In genomic region chr14:64417042-64417770, GRCh38 we compare ENCODE assay signal across 16 cellular contexts. TPM values are rescaled to one million over a fixed set of nuclear protein-coding genes. Genes with fewer than 3 reads are reported as not detected.
DNase-seq lines count a peak whose midpoint lies in the region; ATAC-seq and TF ChIP-seq lines count a peak whose summit lies in the region.
"Had no signal": no experiment of that assay in that cellular context is flagged by ENCODE, and none has a peak within 500 bp of the region (broad histone marks: within the 10 kb centered on the region; RNA-seq: fewer than 3 reads in every experiment).

No MANE protein-coding gene starts in this region.

- 100% methylated on average over 2 of the region's 5 CpGs for WGBS in mesenchymal stem cell

- no peak overlapping the region for H3K4me3 Mint-ChIP-seq in activated CD8-positive, alpha-beta T cell treated with anti-CD3 and anti-CD28 coated beads for 36 hours
- no peak overlapping the region for H3K4me3 Mint-ChIP-seq in activated CD8-positive, alpha-beta T cell treated with anti-CD3 and anti-CD28 coated beads, Interleukin-2, amount 10 ng/mL, durations not matched to agents 7 days and 5 days
- H3K4me3 Mint-ChIP-seq: activated CD4-positive, alpha-beta T cell treated with anti-CD3 and anti-CD28 coated beads, Interleukin-2, amount 10 ng/mL, durations not matched to agents 7 days and 5 days; GM23338; memory B cell had no signal

- no peak overlapping the region for H3K4me2 ChIP-seq in mesenchymal stem cell (ENCODE audit: low read length, poor library complexity, severe bottlenecking)
- H3K4me2 ChIP-seq: GM23338, PC-9 had no signal

- H3K27ac ChIP-seq in mesenchymal stem cell (ENCODE audit: low read length, poor library complexity, severe bottlenecking) = no peak overlapping the region
- H3K27ac ChIP-seq: KMS-11, PC-9 had no signal

- no peak overlapping the region for H4K91ac ChIP-seq in mesenchymal stem cell (ENCODE audit: low read length)

- no peak overlapping the region for H2BK12ac ChIP-seq in mesenchymal stem cell (ENCODE audit: low read length in 2 of 2)

- no peaks in the 10 kb centered on the region for H3K27me3 ChIP-seq in mesenchymal stem cell (ENCODE audit: control insufficient read depth in 1 of 2, insufficient read depth in 1 of 2, low read length in 2 of 2)

- H3K14ac ChIP-seq in mesenchymal stem cell (ENCODE audit: low read length in 2 of 2) = no peak overlapping the region

- H3K4me1 Mint-ChIP-seq in activated CD8-positive, alpha-beta T cell treated with anti-CD3 and anti-CD28 coated beads for 36 hours (ENCODE audit: low read depth) = peaks cover 17% of the 10 kb centered on the region
- H3K4me1 Mint-ChIP-seq in activated CD8-positive, alpha-beta T cell treated with anti-CD3 and anti-CD28 coated beads, Interleukin-2, amount 10 ng/mL, durations not matched to agents 7 days and 5 days (ENCODE audit: low read depth) = peaks cover 25% of the 10 kb centered on the region
- H3K4me1 Mint-ChIP-seq: GM23338, memory B cell had no signal

- H3K4me1 ChIP-seq in mesenchymal stem cell (ENCODE audit: control insufficient read depth, insufficient read depth, low read depth, low read length) = peaks cover 8% of the 10 kb centered on the region

- no peak overlapping the region for H3K18ac ChIP-seq in mesenchymal stem cell (ENCODE audit: low read depth in 1 of 2, low read length in 2 of 2)

- H3K36me3 Mint-ChIP-seq in activated CD8-positive, alpha-beta T cell treated with anti-CD3 and anti-CD28 coated beads for 36 hours (ENCODE audit: low read depth) = peaks cover 65% of the 10 kb centered on the region
- peaks cover 72% of the 10 kb centered on the region for H3K36me3 Mint-ChIP-seq in activated CD8-positive, alpha-beta T cell treated with anti-CD3 and anti-CD28 coated beads, Interleukin-2, amount 10 ng/mL, durations not matched to agents 7 days and 5 days (ENCODE audit: low read depth)

- no peak overlapping the region for H2AFZ ChIP-seq in mesenchymal stem cell (ENCODE audit: low read depth, low read length)
- H2AFZ ChIP-seq: GM23338, PC-9 had no signal

- H2BK15ac ChIP-seq in mesenchymal stem cell (ENCODE audit: low read depth, poor library complexity, severe bottlenecking) = no peak overlapping the region

- no peaks in the 10 kb centered on the region for H3K9me3 Mint-ChIP-seq in activated CD8-positive, alpha-beta T cell treated with anti-CD3 and anti-CD28 coated beads for 36 hours
- H3K9me3 Mint-ChIP-seq in activated CD8-positive, alpha-beta T cell treated with anti-CD3 and anti-CD28 coated beads, Interleukin-2, amount 10 ng/mL, durations not matched to agents 7 days and 5 days (ENCODE audit: insufficient read depth) = no peaks in the 10 kb centered on the region
- H3K9me3 Mint-ChIP-seq: activated CD4-positive, alpha-beta T cell treated with anti-CD3 and anti-CD28 coated beads, Interleukin-2, amount 10 ng/mL, durations not matched to agents 7 days and 5 days; GM23338; memory B cell had no signal

- H2BK5ac ChIP-seq in mesenchymal stem cell (ENCODE audit: low read depth, low read length, poor library complexity, severe bottlenecking) = no peak overlapping the region

- no peak for DNase-seq in activated CD8-positive, alpha-beta T cell treated with anti-CD3 and anti-CD28 coated beads for 36 hours
- no peak for DNase-seq in activated CD8-positive, alpha-beta T cell treated with anti-CD3 and anti-CD28 coated beads, Interleukin-2, amount 10 ng/mL, durations not matched to agents 7 days and 5 days
- DNase-seq in OCI-M1 (lab: John Stamatoyannopoulos, UW) = peak; percentile 6
- peak; percentile 41 for DNase-seq in cardiac fibroblast (ENCODE audit: low read depth in 2 of 2)
- peak; percentile 32 for DNase-seq in mesenchymal stem cell
- no peak for DNase-seq in stimulated activated CD4-positive, alpha-beta T cell treated with anti-CD3 and anti-CD28 coated beads, Interleukin-4, amount 100 ng/mL, for 24 hours
- no peak for DNase-seq in HuH-7 (ENCODE audit: low spot score)
- no peak for DNase-seq in OCI-M2 (lab: John Stamatoyannopoulos, UW; ENCODE audit: unreplicated experiment)
- DNase-seq: activated CD4-positive, alpha-beta T cell treated with anti-CD3 and anti-CD28 coated beads, Interleukin-2, amount 10 ng/mL, durations not matched to agents 7 days and 5 days; central memory CD4-positive, alpha-beta T cell; NCI-H1694; NCI-H524; PC-9 had no signal

- H2AK5ac ChIP-seq in mesenchymal stem cell (ENCODE audit: low read length, severe bottlenecking) = no peak overlapping the region

- peaks cover 36 to 73% of the 10 kb centered on the region in 2 experiments for H3K36me3 ChIP-seq in mesenchymal stem cell (ENCODE audit: control insufficient read depth in 1 of 2, insufficient read depth in 2 of 2, low read depth in 1 of 2, low read length in 2 of 2)

- CTCF ChIA-PET in activated CD8-positive, alpha-beta T cell treated with anti-CD3 and anti-CD28 coated beads for 36 hours (lab: Charles Lee) = interaction anchor here (5.8 kb wide), 1 partner anchor 13 kb away, joined by 36 read pairs; no protein-coding TSS in a partner anchor
- CTCF ChIA-PET in activated CD8-positive, alpha-beta T cell treated with anti-CD3 and anti-CD28 coated beads, Interleukin-2, amount 10 ng/mL, durations not matched to agents 7 days and 5 days (lab: Charles Lee) = interaction anchor here (1.6 to 8.3 kb wide), 3 partner anchors 14 to 61 kb away, joined by 4 to 89 read pairs (median 4); no protein-coding TSS in a partner anchor

- H3K4ac ChIP-seq in mesenchymal stem cell (ENCODE audit: low read depth in 1 of 2, low read length in 2 of 2) = no peak overlapping the region

- H3K27me3 Mint-ChIP-seq in activated CD8-positive, alpha-beta T cell treated with anti-CD3 and anti-CD28 coated beads for 36 hours = no peaks in the 10 kb centered on the region
- no peaks in the 10 kb centered on the region for H3K27me3 Mint-ChIP-seq in activated CD8-positive, alpha-beta T cell treated with anti-CD3 and anti-CD28 coated beads, Interleukin-2, amount 10 ng/mL, durations not matched to agents 7 days and 5 days (ENCODE audit: low read depth)
- H3K27me3 Mint-ChIP-seq: activated CD4-positive, alpha-beta T cell treated with anti-CD3 and anti-CD28 coated beads, Interleukin-2, amount 10 ng/mL, durations not matched to agents 7 days and 5 days; memory B cell had no signal

- intact Hi-C loops in activated CD8-positive, alpha-beta T cell treated with anti-CD3 and anti-CD28 coated beads for 36 hours (cut with micrococcal nuclease) = no loop called here

- TF ChIP-seq CTCF in activated CD8-positive, alpha-beta T cell treated with anti-CD3 and anti-CD28 coated beads for 36 hours (IDR thresholded peaks at IDR 0.05) = no peak
- TF ChIP-seq CTCF in cardiac fibroblast (IDR thresholded peaks at IDR 0.05; ENCODE audit: low read depth, low read length) = no peak

- no peak for ATAC-seq in activated CD8-positive, alpha-beta T cell treated with anti-CD3 and anti-CD28 coated beads for 36 hours
- ATAC-seq in activated CD8-positive, alpha-beta T cell treated with anti-CD3 and anti-CD28 coated beads, Interleukin-2, amount 10 ng/mL, durations not matched to agents 7 days and 5 days = no peak
- ATAC-seq: GM23338 had no signal

- H3K4me3 ChIP-seq in cardiac fibroblast (replicated peaks in 1 of 2; ENCODE audit: low read depth in 2 of 2, low read length in 2 of 2) (no peak overlapping the region), mesenchymal stem cell (ENCODE audit: insufficient read depth in 1 of 2, low read depth in 1 of 2, low read length in 2 of 2) (no peak overlapping the region)
- H3K4me3 ChIP-seq: GM23338, PC-9 had no signal

- H3K23ac ChIP-seq in mesenchymal stem cell (ENCODE audit: low read length in 2 of 2) = no peak overlapping the region

- H3K9me3 ChIP-seq in mesenchymal stem cell (ENCODE audit: control insufficient read depth, low read length) = no peaks in the 10 kb centered on the region

- H4K8ac ChIP-seq in mesenchymal stem cell (ENCODE audit: low read length) = no peak overlapping the region

- no peak overlapping the region for H2BK120ac ChIP-seq in mesenchymal stem cell (ENCODE audit: low read depth, low read length)

- peak overlapping the region; percentile 55 for H3K27ac Mint-ChIP-seq in activated CD8-positive, alpha-beta T cell treated with anti-CD3 and anti-CD28 coated beads for 36 hours
- H3K27ac Mint-ChIP-seq in activated CD8-positive, alpha-beta T cell treated with anti-CD3 and anti-CD28 coated beads, Interleukin-2, amount 10 ng/mL, durations not matched to agents 7 days and 5 days = no peak overlapping the region
- H3K27ac Mint-ChIP-seq: activated CD4-positive, alpha-beta T cell treated with anti-CD3 and anti-CD28 coated beads, Interleukin-2, amount 10 ng/mL, durations not matched to agents 7 days and 5 days; GM23338; memory B cell had no signal

- POLR2A ChIA-PET in activated CD8-positive, alpha-beta T cell treated with anti-CD3 and anti-CD28 coated beads for 36 hours (lab: Charles Lee) = interaction anchor here (1.2 to 1.6 kb wide), 3 partner anchors 10 to 30 kb away, joined by 3 to 4 read pairs (median 3); partner anchors contain the start of gene MTHFD1
- POLR2A ChIA-PET in activated CD8-positive, alpha-beta T cell treated with anti-CD3 and anti-CD28 coated beads, Interleukin-2, amount 10 ng/mL, durations not matched to agents 7 days and 5 days (lab: Charles Lee) = interaction anchor here (1.1 kb wide), 1 partner anchor 30 kb away, joined by 3 read pairs; no protein-coding TSS in a partner anchor

- peaks cover 7% of the 10 kb centered on the region for H3K79me1 ChIP-seq in mesenchymal stem cell (replicated peaks; ENCODE audit: low read length, poor library complexity, severe bottlenecking)

- H3K9ac ChIP-seq in mesenchymal stem cell (ENCODE audit: low read length) = no peak overlapping the region
- H3K9ac ChIP-seq: KMS-11 had no signal

RNA-seq across cellular contexts. Expression of gene MTHFD1, which starts 29.1 kb away (rescaled TPM):
- 100 to 1,000 TPM; 237 to 241 TPM for total RNA-seq in activated CD8-positive, alpha-beta T cell treated with anti-CD3 and anti-CD28 coated beads for 36 hours
- 100 to 1,000 TPM; 231 to 238 TPM for total RNA-seq in activated CD8-positive, alpha-beta T cell treated with anti-CD3 and anti-CD28 coated beads, Interleukin-2, amount 10 ng/mL, durations not matched to agents 7 days and 5 days
- 44.1 TPM for polyA plus RNA-seq in mesenchymal stem cell (2013, experiment 1 of 2)
- 40.3 TPM for polyA plus RNA-seq in mesenchymal stem cell (2013, experiment 2 of 2)

RNA-seq across cellular contexts. Expression of gene AKAP5, which starts 48.1 kb away (rescaled TPM):
- total RNA-seq in activated CD8-positive, alpha-beta T cell treated with anti-CD3 and anti-CD28 coated beads for 36 hours = 1 to 10 TPM; 1.3 to 1.6 TPM
- 1 to 10 TPM; 1.9 to 2.1 TPM for total RNA-seq in activated CD8-positive, alpha-beta T cell treated with anti-CD3 and anti-CD28 coated beads, Interleukin-2, amount 10 ng/mL, durations not matched to agents 7 days and 5 days
- 0.77 TPM for polyA plus RNA-seq in mesenchymal stem cell (2013, experiment 1 of 2)
- polyA plus RNA-seq in mesenchymal stem cell (2013, experiment 2 of 2) = 0.88 TPM

Comparison
In these comparisons a context has a peak if more than half of its experiments do, and no peak if none do; other contexts are left out.
1. DNase-seq: peak in OCI-M1 (single experiment), cardiac fibroblast (2 of 2) and mesenchymal stem cell (single experiment); none in activated CD8-positive, alpha-beta T cell treated with anti-CD3 and anti-CD28 coated beads for 36 hours (single experiment), activated CD8-positive, alpha-beta T cell treated with anti-CD3 and anti-CD28 coated beads, Interleukin-2, amount 10 ng/mL, durations not matched to agents 7 days and 5 days (single experiment), stimulated activated CD4-positive, alpha-beta T cell treated with anti-CD3 and anti-CD28 coated beads, Interleukin-4, amount 100 ng/mL, for 24 hours (single experiment), HuH-7 (single experiment) and OCI-M2 (single experiment).